35 cellular contexts compared by ENCODE assay signal in the genomic region with DNA sequence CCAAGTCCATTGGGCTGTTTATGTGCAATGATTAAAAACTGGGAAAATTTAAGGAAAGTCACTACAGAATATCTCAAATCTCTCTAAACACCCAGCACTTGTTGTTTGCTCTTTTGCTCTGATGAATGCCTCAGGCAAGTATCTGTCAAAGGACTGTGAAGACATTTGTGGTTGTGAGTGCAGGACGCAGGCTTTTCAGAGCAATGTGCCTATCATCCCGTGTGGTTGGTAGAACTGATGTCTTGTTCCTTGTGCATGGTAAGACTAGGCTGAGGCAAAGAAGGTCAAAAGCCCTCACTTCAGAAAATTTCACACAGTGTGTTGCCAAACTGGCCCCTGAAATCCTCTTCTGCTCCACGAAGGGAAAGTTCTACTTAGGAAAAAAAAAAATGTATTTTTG.
"Had no signal": no experiment of that assay in that cellular context is flagged by ENCODE, and none has a peak within 500 bp of the region (broad histone marks: within the 10 kb centered on the region; RNA-seq: fewer than 3 reads in every experiment).

No MANE protein-coding gene starts in this region.

- DNase-seq: Kasumi-1, MG63, MM.1S, MV-4-11, NCI-H1048, NCI-H1092, NCI-H1092 treated with DMSO at 0.1 percent for 48 hours, NCI-H1105, NCI-H1105 treated with DMSO at 0.1 percent for 48 hours, NCI-H1417, NCI-H1417 treated with DMSO at 0.1 percent for 48 hours, NCI-H1436, NCI-H1436 treated with DMSO at 0.1 percent for 48 hours, NCI-H146, NCI-H1694, NCI-H1694 treated with DMSO at 0.1 percent for 48 hours, NCI-H187, NCI-H187 treated with DMSO at 0.1 percent for 48 hours, NCI-H1930, NCI-H2029, NCI-H2029 treated with DMSO at 0.1 percent for 48 hours, NCI-H2081, NCI-H2081 treated with DMSO at 0.1 percent for 48 hours, NCI-H2107, NCI-H2171, NCI-H2171 treated with DMSO at 0.1 percent for 48 hours, NCI-H2227 treated with DMSO at 0.1 percent for 48 hours, NCI-H226, NCI-H345, NCI-H446, NCI-H446 treated with DMSO at 0.1 percent for 48 hours, NCI-H510A, NCI-H510A treated with DMSO at 0.1 percent for 48 hours, NCI-H524, NCI-H524 treated with DMSO at 0.1 percent for 48 hours had no signal

- H3K36me3 ChIP-seq: MG63 had no signal

- H3K4me3 ChIP-seq: MG63 had no signal

- H3K9me3 ChIP-seq: MG63 had no signal

- H3K27me3 ChIP-seq: MG63 had no signal
